Comparison of ENCODE assay signal across 19 cellular contexts in the genomic region with DNA sequence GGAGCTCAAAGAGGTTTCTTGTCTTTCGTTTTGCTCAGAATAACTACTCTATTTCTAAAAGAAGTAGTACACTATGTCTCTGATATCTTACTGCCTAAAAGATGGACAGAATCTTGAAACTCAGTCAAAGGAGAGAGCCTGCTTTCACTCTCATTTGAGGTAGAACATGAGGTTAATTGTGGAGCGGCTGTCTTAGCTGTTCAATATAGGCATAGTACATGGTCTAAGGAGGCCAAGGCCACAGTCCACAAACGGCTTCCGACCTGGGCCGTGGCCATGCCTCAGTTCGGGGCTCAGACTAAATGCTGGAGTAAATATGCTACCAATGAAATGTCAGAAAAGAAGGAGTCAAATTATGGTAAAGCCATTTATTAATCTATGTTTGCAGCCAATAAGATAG.
DNase-seq lines count a peak whose midpoint lies in the region; ATAC-seq, FAIRE-seq and TF ChIP-seq lines count a peak whose summit lies in the region.
"Had no signal": no experiment of that assay in that cellular context is flagged by ENCODE, and none has a peak within 500 bp of the region (broad histone marks: within the 10 kb centered on the region; RNA-seq: fewer than 3 reads in every experiment).

No MANE protein-coding gene starts in this region.

- H3K27me3 ChIP-seq in liver (ENCODE audit: control insufficient read depth in 4 of 4, insufficient read depth in 4 of 4, low read length in 3 of 4) (no peaks in the 10 kb centered on the region), HepG2 (ENCODE audit: control insufficient read depth in 1 of 2, insufficient read depth in 2 of 2, low read length in 2 of 2) (no peaks in the 10 kb centered on the region), gastrocnemius medialis (no peaks in the 10 kb centered on the region)

- H3K4me2 ChIP-seq in HepG2 (ENCODE audit: low read depth, low read length) = no peak overlapping the region
- H3K4me2 ChIP-seq: A549 had no signal

- H3K4me3 ChIP-seq in liver (ENCODE audit: low read depth in 1 of 3, low read length in 3 of 3) (no peak overlapping the region), HepG2 (replicated peaks in 1 of 3; ENCODE audit: insufficient read depth in 1 of 3, low read depth in 2 of 3, low read length in 3 of 3) (no peak overlapping the region), gastrocnemius medialis (no peak overlapping the region)
- H3K4me3 ChIP-seq: A549, K562 had no signal

- H3K9me3 ChIP-seq in liver (ENCODE audit: control insufficient read depth in 4 of 4, low read length in 3 of 4) = no peaks in the 10 kb centered on the region
- no peaks in the 10 kb centered on the region for H3K9me3 ChIP-seq in HepG2 (ENCODE audit: low read length)
- H3K9me3 ChIP-seq in gastrocnemius medialis = no peaks in the 10 kb centered on the region
- H3K9me3 ChIP-seq: A549 had no signal

- H4K20me1 ChIP-seq in HepG2 (ENCODE audit: insufficient read depth, low read length) = no peaks in the 10 kb centered on the region

- H3K36me3 ChIP-seq in liver (ENCODE audit: control insufficient read depth in 4 of 4, insufficient read depth in 3 of 4, low read depth in 1 of 4, low read length in 3 of 4) (no peaks in the 10 kb centered on the region), HepG2 (replicated peaks in 1 of 2; ENCODE audit: control insufficient read depth in 1 of 2, insufficient read depth in 2 of 2, low read length in 2 of 2) (peaks cover 0 to 5% of the 10 kb centered on the region in 2 experiments; a peak in 4 of 5 replicates), gastrocnemius medialis (no peaks in the 10 kb centered on the region)

- H3K9ac ChIP-seq in liver (ENCODE audit: low read depth in 1 of 2, low read length in 2 of 2) = no peak overlapping the region
- H3K9ac ChIP-seq in HepG2 (ENCODE audit: insufficient read depth, low read depth, low read length) = no peak overlapping the region

- H3K27ac ChIP-seq in liver (ENCODE audit: low read depth in 1 of 2, low read length in 2 of 2) (no peak overlapping the region), HepG2 (ENCODE audit: extremely low read length, insufficient read depth, low read length) (no peak overlapping the region), gastrocnemius medialis (no peak overlapping the region)
- H3K27ac ChIP-seq: 22Rv1, A549, C4-2B, HL-60 had no signal

- TF ChIP-seq RAD21 in liver (IDR thresholded peaks at IDR 0.05) (no peak), HepG2 (CRISPR knock-in tag; IDR thresholded peaks at IDR 0.05) (no peak)

- TF ChIP-seq EP300 in HepG2 (IDR thresholded peaks at IDR 0.05; ENCODE audit: low read depth in 2 of 2, low read length in 2 of 2) (no peak), HepG2 (CRISPR knock-in tag; IDR thresholded peaks at IDR 0.05; ENCODE audit: borderline replicate concordance) (no peak)

- H3K79me2 ChIP-seq in HepG2 (ENCODE audit: insufficient read depth, low read length) = no peaks in the 10 kb centered on the region

- TF ChIP-seq CTCF in liver (IDR thresholded peaks at IDR 0.05; ENCODE audit: low read depth, low read length, missing input control) (no peak), HepG2 (CRISPR knock-in tag; IDR thresholded peaks at IDR 0.05) (no peak), gastrocnemius medialis (IDR thresholded peaks at IDR 0.05 in 4 of 5, conservative IDR thresholded peaks at IDR 0.05 in 1 of 5) (no peak)

- intact Hi-C loops in HepG2 (cut with micrococcal nuclease; ENCODE audit: unreplicated experiment) (no loop called here), gastrocnemius medialis (cut with DNase I; ENCODE audit: low total_unique reads) (no loop called here)

- POLR2A ChIA-PET in HepG2 (lab: Yijun Ruan, JAX) = no interaction called here

- CTCF ChIA-PET in HepG2 (lab: Yijun Ruan, JAX; ENCODE audit: low intra/inter-chr PET ratio, low total read pairs) = no interaction called here

- in situ Hi-C loops in HepG2 (cut with HindIII; ENCODE audit: extremely low pct_ligation_motif_present, low pct_unique_long_range_greater_than_20kb) (no loop called here), gastrocnemius medialis (cut with MboI; ENCODE audit: low sequenced_read_pairs in 4 of 4) (no loop called here)

- ATAC-seq in HepG2 (no peak), gastrocnemius medialis (no peak), HG03095 (IDR thresholded peaks at IDR 0.05; ENCODE audit: unreplicated experiment) (no peak)
- ATAC-seq: A549, K562 had no signal

- no peak for TF ChIP-seq POLR2A in HepG2 (IDR thresholded peaks at IDR 0.05; ENCODE audit: insufficient read depth in 1 of 2, low read depth in 2 of 2, low read length in 2 of 2)
- no peak for TF ChIP-seq POLR2A in gastrocnemius medialis (IDR thresholded peaks at IDR 0.05)

- BruUV-seq in HepG2 (replicated peaks; lab: Mats Ljungman, UMichigan) = no TSS peak

- no peak for FAIRE-seq in HepG2 (lab: Jason Lieb, UNC)
- FAIRE-seq: A549, H1, K562 had no signal

- H3K4me1 ChIP-seq in liver (ENCODE audit: control insufficient read depth in 4 of 4, insufficient read depth in 4 of 4, low read length in 3 of 4) (peaks cover under 1 to 7% (median 4%) of the 10 kb centered on the region in 4 donors), HepG2 (ENCODE audit: insufficient read depth, low read length) (0 out of 2 replicates have a peak, but pooled peaks cover 4% of the 10 kb centered on the region), gastrocnemius medialis (no peaks in the 10 kb centered on the region)
- H3K4me1 ChIP-seq: A549 had no signal

- no peak overlapping the region for H2AFZ ChIP-seq in HepG2 (ENCODE audit: low read length)

- WGBS in liver = 56% methylated on average over 6 of the region's 6 CpGs
- WGBS in HepG2 (ENCODE audit: low lambda C conversion rate) = 87% methylated on average over 6 of the region's 6 CpGs

- no peak for DNase-seq in HepG2 (ENCODE audit: low spot score)
- DNase-seq in globus pallidus (ENCODE audit: low spot score) = peak; percentile 7
- peak; percentile 26 for DNase-seq in pons (ENCODE audit: low spot score)
- no peak for DNase-seq in gastrocnemius medialis
- DNase-seq in NCI-H524 (lab: John Stamatoyannopoulos, UW) = no peak
- DNase-seq: AML-193; CD4-positive, alpha-beta T cell; DMS79 treated with DMSO at 0.1 percent for 48 hours; GF-D8; H9; IMR-90 had no signal

TF ChIP-seq in liver, 16 proteins besides CTCF, POLR2A, EP300 and RAD21:
- TF ChIP-seq YY1 (IDR thresholded peaks at IDR 0.05) = no peak
- TF ChIP-seq HNF4A (conservative IDR thresholded peaks at IDR 0.05) = peak; percentile 53 to 79

TF ChIP-seq in HepG2, 621 proteins besides CTCF, POLR2A, EP300 and RAD21 (continues in another document):
- TF ChIP-seq ZNF569 (CRISPR knock-in tag; IDR thresholded peaks at IDR 0.05; ENCODE audit: borderline replicate concordance) (no peak), HCFC1 (IDR thresholded peaks at IDR 0.05; ENCODE audit: low read depth, low read length) (no peak), DR1 (CRISPR knock-in tag; IDR thresholded peaks at IDR 0.05) (no peak), TOPORS (CRISPR knock-in tag; IDR thresholded peaks at IDR 0.05) (no peak), RBAK (CRISPR knock-in tag; IDR thresholded peaks at IDR 0.05) (no peak), ATAD3A (CRISPR knock-in tag; IDR thresholded peaks at IDR 0.05) (no peak), ELF3 (CRISPR knock-in tag; IDR thresholded peaks at IDR 0.05) (no peak), ZEB1 (IDR thresholded peaks at IDR 0.05; ENCODE audit: insufficient replicate concordance, low read depth) (no peak), GPN1 (CRISPR knock-in tag; IDR thresholded peaks at IDR 0.05; ENCODE audit: borderline replicate concordance) (no peak)
- TF ChIP-seq, protein P1, sequence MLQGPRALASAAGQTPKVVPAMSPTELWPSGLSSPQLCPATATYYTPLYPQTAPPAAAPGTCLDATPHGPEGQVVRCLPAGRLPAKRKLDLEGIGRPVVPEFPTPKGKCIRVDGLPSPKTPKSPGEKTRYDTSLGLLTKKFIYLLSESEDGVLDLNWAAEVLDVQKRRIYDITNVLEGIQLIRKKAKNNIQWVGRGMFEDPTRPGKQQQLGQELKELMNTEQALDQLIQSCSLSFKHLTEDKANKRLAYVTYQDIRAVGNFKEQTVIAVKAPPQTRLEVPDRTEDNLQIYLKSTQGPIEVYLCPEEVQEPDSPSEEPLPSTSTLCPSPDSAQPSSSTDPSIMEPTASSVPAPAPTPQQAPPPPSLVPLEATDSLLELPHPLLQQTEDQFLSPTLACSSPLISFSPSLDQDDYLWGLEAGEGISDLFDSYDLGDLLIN (CRISPR knock-in tag; IDR thresholded peaks at IDR 0.05; ENCODE audit: borderline replicate concordance) = no peak
- TF ChIP-seq, protein P2, sequence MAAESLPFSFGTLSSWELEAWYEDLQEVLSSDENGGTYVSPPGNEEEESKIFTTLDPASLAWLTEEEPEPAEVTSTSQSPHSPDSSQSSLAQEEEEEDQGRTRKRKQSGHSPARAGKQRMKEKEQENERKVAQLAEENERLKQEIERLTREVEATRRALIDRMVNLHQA (CRISPR knock-in tag; IDR thresholded peaks at IDR 0.05) = no peak
- TF ChIP-seq, protein P3, sequence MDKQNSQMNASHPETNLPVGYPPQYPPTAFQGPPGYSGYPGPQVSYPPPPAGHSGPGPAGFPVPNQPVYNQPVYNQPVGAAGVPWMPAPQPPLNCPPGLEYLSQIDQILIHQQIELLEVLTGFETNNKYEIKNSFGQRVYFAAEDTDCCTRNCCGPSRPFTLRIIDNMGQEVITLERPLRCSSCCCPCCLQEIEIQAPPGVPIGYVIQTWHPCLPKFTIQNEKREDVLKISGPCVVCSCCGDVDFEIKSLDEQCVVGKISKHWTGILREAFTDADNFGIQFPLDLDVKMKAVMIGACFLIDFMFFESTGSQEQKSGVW (CRISPR knock-in tag; IDR thresholded peaks at IDR 0.05; ENCODE audit: borderline replicate concordance) = no peak

Comparison
In these comparisons a context has a peak if more than half of its experiments do, and no peak if none do; other contexts are left out.
1. DNase-seq: peak in globus pallidus (single experiment) and pons (single experiment); none in HepG2 (single experiment), gastrocnemius medialis (0 of 2) and NCI-H524 (0 of 2).